In the genomic region with DNA sequence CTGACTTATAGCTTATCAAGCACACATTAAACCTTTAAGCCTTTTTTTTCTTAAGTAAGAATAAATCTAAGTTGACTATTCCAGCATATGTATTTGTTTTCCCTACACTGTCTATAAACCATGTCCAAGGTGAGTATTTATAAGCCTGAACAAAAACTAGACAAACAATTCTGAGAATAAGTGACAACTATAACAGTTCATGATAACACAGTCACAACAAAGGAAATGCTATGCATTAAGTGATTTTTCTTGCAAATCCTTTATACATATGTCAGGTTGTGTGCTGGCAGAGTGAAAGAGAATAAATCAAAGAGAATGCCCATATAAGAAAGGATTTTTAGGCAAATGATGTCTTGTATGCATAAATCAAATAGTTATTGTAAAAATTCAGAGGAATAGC, we compare ENCODE assay signal across 23 cellular contexts.
"Had no signal": no experiment of that assay in that cellular context is flagged by ENCODE, and none has a peak within 500 bp of the region (broad histone marks: within the 10 kb centered on the region; RNA-seq: fewer than 3 reads in every experiment).

No MANE protein-coding gene starts in this region.

- H3K4me1 ChIP-seq: colonic mucosa, esophagus muscularis mucosa, esophagus squamous epithelium, foreskin keratinocyte, gastrocnemius medialis, gastroesophageal sphincter, heart left ventricle had no signal

- H3K9me3 ChIP-seq: colonic mucosa, gastrocnemius medialis had no signal

- H3K27me3 ChIP-seq: colonic mucosa, dorsolateral prefrontal cortex, esophagus muscularis mucosa, esophagus squamous epithelium, foreskin keratinocyte, gastrocnemius medialis, gastroesophageal sphincter, heart right ventricle had no signal

- H3K27ac ChIP-seq: colonic mucosa, coronary artery, dorsolateral prefrontal cortex, epithelial cell of prostate, esophagus muscularis mucosa, esophagus squamous epithelium, foreskin keratinocyte, gastrocnemius medialis, gastroesophageal sphincter, heart left ventricle, heart right ventricle had no signal

- H3K36me3 ChIP-seq: colonic mucosa, esophagus muscularis mucosa, esophagus squamous epithelium, gastrocnemius medialis, gastroesophageal sphincter, heart left ventricle, heart right ventricle had no signal

- DNase-seq: colonic mucosa; cortex of kidney; dermis blood vessel endothelial cell; dorsolateral prefrontal cortex; effector CD4-positive, alpha-beta T cell; effector CD8-positive, alpha-beta T cell; effector memory CD4-positive, alpha-beta T cell; effector memory CD8-positive, alpha-beta T cell; endodermal cell; erythroblast; esophagus squamous epithelium; foreskin fibroblast; foreskin keratinocyte; foreskin melanocyte; gastrocnemius medialis; glutamatergic neuron; head of caudate nucleus; heart left ventricle; heart right ventricle had no signal

- H3K4me3 ChIP-seq: colonic mucosa, coronary artery, dorsolateral prefrontal cortex, esophagus muscularis mucosa, esophagus squamous epithelium, gastrocnemius medialis, gastroesophageal sphincter, heart left ventricle, heart right ventricle had no signal
